In the genomic region with DNA sequence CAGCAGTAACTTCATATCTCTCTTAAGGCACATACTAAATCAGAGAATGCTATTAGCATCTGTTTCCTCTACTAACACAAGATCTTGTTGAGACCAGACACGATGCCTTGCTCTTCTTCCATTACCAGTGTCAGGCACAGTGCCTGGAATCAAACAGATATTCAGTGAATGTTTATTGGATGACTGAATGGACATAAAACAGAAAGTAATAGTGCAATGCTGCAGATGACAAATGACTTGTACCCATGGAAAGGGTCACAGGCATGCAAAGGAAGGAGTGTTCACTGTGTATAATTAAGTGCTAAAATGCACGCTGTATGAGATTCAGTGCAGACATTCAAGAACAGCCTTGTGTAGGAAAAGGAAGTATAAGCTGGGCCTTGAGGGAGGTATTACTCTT, we compare ENCODE assay signal across 26 cellular contexts.
"Had no signal": no experiment of that assay in that cellular context is flagged by ENCODE, and none has a peak within 500 bp of the region (broad histone marks: within the 10 kb centered on the region; RNA-seq: fewer than 3 reads in every experiment).

No MANE protein-coding gene starts in this region.

- H3K36me3 ChIP-seq: neutrophil, pancreas, prostate gland, right lobe of liver, sigmoid colon, stomach, thoracic aorta, thyroid gland, tibial nerve, upper lobe of left lung, vagina had no signal

- H3K27ac ChIP-seq: neutrophil, pancreas, prostate gland, right lobe of liver, stomach, thoracic aorta, thyroid gland, tibial nerve, upper lobe of left lung, vagina had no signal

- H3K9me3 ChIP-seq: neutrophil, pancreas, prostate gland, right lobe of liver, sigmoid colon, stomach, thoracic aorta, thyroid gland, tibial nerve, upper lobe of left lung, vagina had no signal

- H3K36me3 Mint-ChIP-seq: naive thymus-derived CD8-positive, alpha-beta T cell; stimulated activated effector memory CD8-positive, alpha-beta T cell treated with anti-CD3 and anti-CD28 coated beads, Interleukin-12 subunit alpha, Interleukin-12 subunit beta, amount 100 ng/mL, for 72 hours; stimulated activated naive B cell treated with anti-CD40 and anti-IgM and Interleukin-4, amounts not matched to agents 10 μg/mL and 1 μg/mL and 100 μg/mL, for 72 hours had no signal

- H3K27me3 Mint-ChIP-seq: naive thymus-derived CD8-positive, alpha-beta T cell; stimulated activated naive B cell treated with anti-CD40 and anti-IgM and Interleukin-4, amounts not matched to agents 10 μg/mL and 1 μg/mL and 100 μg/mL, for 72 hours; stimulated activated naive CD8-positive, alpha-beta T cell treated with anti-CD3 and anti-CD28 coated beads, Interleukin-15, Interleukin-2, amounts not matched to agents 100 ng/mL and 50 ng/mL, for 24 hours had no signal

- H3K4me3 ChIP-seq: pancreas, prostate gland, right lobe of liver, sigmoid colon, stomach, thoracic aorta, thyroid gland, tibial nerve, upper lobe of left lung, vagina had no signal

- H3K27me3 ChIP-seq: neutrophil, pancreas, right lobe of liver, sigmoid colon, stomach, thyroid gland, tibial nerve, upper lobe of left lung, vagina had no signal

- H3K4me3 Mint-ChIP-seq: naive thymus-derived CD8-positive, alpha-beta T cell; nephron progenitor cell; neural crest cell; stimulated activated effector memory CD8-positive, alpha-beta T cell treated with anti-CD3 and anti-CD28 coated beads, Interleukin-12 subunit alpha, Interleukin-12 subunit beta, amount 100 ng/mL, for 72 hours; stimulated activated naive B cell treated with anti-CD40 and anti-IgM and Interleukin-4, amounts not matched to agents 10 μg/mL and 1 μg/mL and 100 μg/mL, for 72 hours; stimulated activated naive CD8-positive, alpha-beta T cell treated with anti-CD3 and anti-CD28 coated beads, Interleukin-15, Interleukin-2, amounts not matched to agents 100 ng/mL and 50 ng/mL, for 24 hours had no signal

- H3K27ac Mint-ChIP-seq: naive thymus-derived CD8-positive, alpha-beta T cell; stimulated activated effector memory CD8-positive, alpha-beta T cell treated with anti-CD3 and anti-CD28 coated beads, Interleukin-12 subunit alpha, Interleukin-12 subunit beta, amount 100 ng/mL, for 72 hours; stimulated activated naive B cell treated with anti-CD40 and anti-IgM and Interleukin-4, amounts not matched to agents 10 μg/mL and 1 μg/mL and 100 μg/mL, for 72 hours; stimulated activated naive CD8-positive, alpha-beta T cell treated with anti-CD3 and anti-CD28 coated beads, Interleukin-15, Interleukin-2, amounts not matched to agents 100 ng/mL and 50 ng/mL, for 24 hours had no signal

- H3K9me3 Mint-ChIP-seq: neural crest cell; stimulated activated effector memory CD8-positive, alpha-beta T cell treated with anti-CD3 and anti-CD28 coated beads, Interleukin-12 subunit alpha, Interleukin-12 subunit beta, amount 100 ng/mL, for 72 hours; stimulated activated naive CD8-positive, alpha-beta T cell treated with anti-CD3 and anti-CD28 coated beads, Interleukin-15, Interleukin-2, amounts not matched to agents 100 ng/mL and 50 ng/mL, for 24 hours had no signal

- DNase-seq: naive thymus-derived CD8-positive, alpha-beta T cell; nephron progenitor cell; nucleus accumbens; pancreas; right cardiac atrium; right lobe of liver; sigmoid colon; small intestine; stimulated activated CD4-positive, alpha-beta T cell treated with anti-CD3 and anti-CD28 coated beads, Interleukin-15, amount 100 ng/mL, for 24 hours; stimulated activated CD4-positive, alpha-beta T cell treated with anti-CD3 and anti-CD28 coated beads, Interleukin-2, amount 100 ng/mL, for 24 hours; stimulated activated CD4-positive, alpha-beta T cell treated with anti-CD3 and anti-CD28 coated beads, Interleukin-2, amount 100 ng/mL, for 48 hours; stimulated activated CD4-positive, alpha-beta T cell treated with anti-CD3 and anti-CD28 coated beads, Interleukin-4, amount 100 ng/mL, for 24 hours; stimulated activated naive B cell treated with anti-CD40 and anti-IgM and Interleukin-4, amounts not matched to agents 10 μg/mL and 1 μg/mL and 100 μg/mL, for 72 hours; stimulated activated naive CD4-positive, alpha-beta T cell treated with Interleukin-2 at 50 U/mL for 16 hours; stomach; thyroid gland; trophoblast cell; upper lobe of left lung had no signal

- H3K4me1 ChIP-seq: pancreas, prostate gland, thyroid gland, upper lobe of left lung, vagina had no signal

- ATAC-seq: naive thymus-derived CD8-positive, alpha-beta T cell; pancreas; right cardiac atrium; right lobe of liver; stimulated activated effector memory CD8-positive, alpha-beta T cell treated with anti-CD3 and anti-CD28 coated beads, Interleukin-12 subunit alpha, Interleukin-12 subunit beta, amount 100 ng/mL, for 72 hours; stimulated activated naive B cell treated with anti-CD40 and anti-IgM and Interleukin-4, amounts not matched to agents 10 μg/mL and 1 μg/mL and 100 μg/mL, for 72 hours had no signal
